In the genomic region with DNA sequence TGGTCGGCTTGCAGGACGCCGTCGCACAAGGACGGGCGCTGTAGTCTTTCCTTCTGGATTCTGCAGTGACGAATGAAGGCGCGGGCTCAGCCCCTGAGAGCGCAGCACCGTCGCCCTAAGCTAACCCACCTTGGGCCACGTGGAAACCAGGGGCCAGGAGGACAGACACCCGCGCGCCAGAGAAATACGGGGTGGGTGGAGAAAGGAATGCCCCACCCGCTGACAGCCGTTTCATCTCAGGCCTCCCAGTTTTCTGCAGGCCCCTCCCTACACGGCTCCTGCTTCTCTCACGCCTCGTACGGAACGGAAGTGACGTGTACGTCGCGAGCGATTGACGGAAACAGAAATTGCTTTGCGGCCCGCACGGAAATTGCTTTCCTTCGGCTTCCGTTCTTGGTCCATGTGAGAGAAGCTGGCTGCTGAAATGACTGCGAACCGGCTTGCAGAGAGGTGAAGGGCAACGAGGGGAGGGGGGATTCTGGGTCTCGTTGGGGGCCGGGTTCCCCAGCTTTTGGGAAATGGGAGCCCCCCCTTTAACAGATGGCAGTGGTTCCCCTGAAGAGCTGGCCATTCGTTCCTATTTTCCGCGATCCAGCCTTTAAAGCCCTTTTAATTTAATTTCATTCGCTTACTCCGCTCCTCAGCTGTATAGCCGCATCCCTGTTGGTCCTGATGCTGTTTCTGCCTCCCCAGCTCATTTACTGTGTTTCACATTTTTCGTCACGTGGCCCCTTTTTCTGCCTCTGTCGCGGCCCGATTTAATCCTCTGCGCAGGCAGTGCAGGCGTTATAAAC, we compare ENCODE assay signal across 1 cellular context.
A peak's percentile ranks its signal among the peaks of the same experiment; 100 is the strongest.
TF ChIP-seq lines count a peak whose summit lies in the region.

A gene with protein sequence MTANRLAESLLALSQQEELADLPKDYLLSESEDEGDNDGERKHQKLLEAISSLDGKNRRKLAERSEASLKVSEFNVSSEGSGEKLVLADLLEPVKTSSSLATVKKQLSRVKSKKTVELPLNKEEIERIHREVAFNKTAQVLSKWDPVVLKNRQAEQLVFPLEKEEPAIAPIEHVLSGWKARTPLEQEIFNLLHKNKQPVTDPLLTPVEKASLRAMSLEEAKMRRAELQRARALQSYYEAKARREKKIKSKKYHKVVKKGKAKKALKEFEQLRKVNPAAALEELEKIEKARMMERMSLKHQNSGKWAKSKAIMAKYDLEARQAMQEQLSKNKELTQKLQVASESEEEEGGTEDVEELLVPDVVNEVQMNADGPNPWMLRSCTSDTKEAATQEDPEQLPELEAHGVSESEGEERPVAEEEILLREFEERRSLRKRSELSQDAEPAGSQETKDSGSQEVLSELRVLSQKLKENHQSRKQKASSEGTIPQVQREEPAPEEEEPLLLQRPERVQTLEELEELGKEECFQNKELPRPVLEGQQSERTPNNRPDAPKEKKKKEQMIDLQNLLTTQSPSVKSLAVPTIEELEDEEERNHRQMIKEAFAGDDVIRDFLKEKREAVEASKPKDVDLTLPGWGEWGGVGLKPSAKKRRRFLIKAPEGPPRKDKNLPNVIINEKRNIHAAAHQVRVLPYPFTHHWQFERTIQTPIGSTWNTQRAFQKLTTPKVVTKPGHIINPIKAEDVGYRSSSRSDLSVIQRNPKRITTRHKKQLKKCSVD (plus strand): TSS at position 378 of the 794 bp plus-strand sequence. CDS start 47 bp downstream, at position 425.

TF ChIP-seq in K562, 482 proteins besides CTCF, POLR2A, EP300 and RAD21 (continued from another document and continues in another):
- no peak for TF ChIP-seq ZNF589 (CRISPR knock-in tag; IDR thresholded peaks at IDR 0.05; ENCODE audit: low read depth)
- no peak for TF ChIP-seq BRF1 (IDR thresholded peaks at IDR 0.05; ENCODE audit: borderline replicate concordance, extremely low read depth, insufficient read length)
- no peak for TF ChIP-seq YBX1 (IDR thresholded peaks at IDR 0.05)
- no peak for TF ChIP-seq U2AF2 (optimal IDR thresholded peaks at IDR 0.05; ENCODE audit: low read depth, low read length)
- TF ChIP-seq, protein P1, sequence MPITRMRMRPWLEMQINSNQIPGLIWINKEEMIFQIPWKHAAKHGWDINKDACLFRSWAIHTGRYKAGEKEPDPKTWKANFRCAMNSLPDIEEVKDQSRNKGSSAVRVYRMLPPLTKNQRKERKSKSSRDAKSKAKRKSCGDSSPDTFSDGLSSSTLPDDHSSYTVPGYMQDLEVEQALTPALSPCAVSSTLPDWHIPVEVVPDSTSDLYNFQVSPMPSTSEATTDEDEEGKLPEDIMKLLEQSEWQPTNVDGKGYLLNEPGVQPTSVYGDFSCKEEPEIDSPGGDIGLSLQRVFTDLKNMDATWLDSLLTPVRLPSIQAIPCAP (CRISPR knock-in tag; IDR thresholded peaks at IDR 0.05; ENCODE audit: borderline replicate concordance) = no peak
- TF ChIP-seq SNRNP70 (optimal IDR thresholded peaks at IDR 0.05; ENCODE audit: low read depth, low read length) = no peak
- TF ChIP-seq, protein P2, sequence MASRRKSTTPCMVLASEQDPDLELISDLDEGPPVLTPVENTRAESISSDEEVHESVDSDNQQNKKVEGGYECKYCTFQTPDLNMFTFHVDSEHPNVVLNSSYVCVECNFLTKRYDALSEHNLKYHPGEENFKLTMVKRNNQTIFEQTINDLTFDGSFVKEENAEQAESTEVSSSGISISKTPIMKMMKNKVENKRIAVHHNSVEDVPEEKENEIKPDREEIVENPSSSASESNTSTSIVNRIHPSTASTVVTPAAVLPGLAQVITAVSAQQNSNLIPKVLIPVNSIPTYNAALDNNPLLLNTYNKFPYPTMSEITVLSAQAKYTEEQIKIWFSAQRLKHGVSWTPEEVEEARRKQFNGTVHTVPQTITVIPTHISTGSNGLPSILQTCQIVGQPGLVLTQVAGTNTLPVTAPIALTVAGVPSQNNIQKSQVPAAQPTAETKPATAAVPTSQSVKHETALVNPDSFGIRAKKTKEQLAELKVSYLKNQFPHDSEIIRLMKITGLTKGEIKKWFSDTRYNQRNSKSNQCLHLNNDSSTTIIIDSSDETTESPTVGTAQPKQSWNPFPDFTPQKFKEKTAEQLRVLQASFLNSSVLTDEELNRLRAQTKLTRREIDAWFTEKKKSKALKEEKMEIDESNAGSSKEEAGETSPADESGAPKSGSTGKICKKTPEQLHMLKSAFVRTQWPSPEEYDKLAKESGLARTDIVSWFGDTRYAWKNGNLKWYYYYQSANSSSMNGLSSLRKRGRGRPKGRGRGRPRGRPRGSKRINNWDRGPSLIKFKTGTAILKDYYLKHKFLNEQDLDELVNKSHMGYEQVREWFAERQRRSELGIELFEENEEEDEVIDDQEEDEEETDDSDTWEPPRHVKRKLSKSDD (conservative IDR thresholded peaks at IDR 0.05; ENCODE audit: low read length) = no peak
- no peak for TF ChIP-seq SP2 (IDR thresholded peaks at IDR 0.05; ENCODE audit: extremely low read depth, low read depth, low read length, poor library complexity, severe bottlenecking)
- no peak for TF ChIP-seq SMARCA4 (IDR thresholded peaks at IDR 0.05)
- TF ChIP-seq BRD4 (IDR thresholded peaks at IDR 0.05) = no peak
- no peak for TF ChIP-seq ZFP36 (IDR thresholded peaks at IDR 0.05; ENCODE audit: low read depth, low read length, partially characterized antibody)
- TF ChIP-seq RHOXF2B (CRISPR knock-in tag; conservative IDR thresholded peaks at IDR 0.05) = no peak
- TF ChIP-seq ATF2 (CRISPR knock-in tag; IDR thresholded peaks at IDR 0.05) = no peak
- TF ChIP-seq PRPF4 (IDR thresholded peaks at IDR 0.05; ENCODE audit: insufficient read depth, low read depth, low read length, poor library complexity, severe bottlenecking) = no peak
- TF ChIP-seq MLLT1 (IDR thresholded peaks at IDR 0.05) = no peak
- no peak for TF ChIP-seq RERE (CRISPR knock-in tag; IDR thresholded peaks at IDR 0.05; ENCODE audit: borderline replicate concordance)
- TF ChIP-seq CBX3 (IDR thresholded peaks at IDR 0.05; ENCODE audit: borderline replicate concordance in 1 of 2, low read length in 2 of 2) = no peak
- no peak for TF ChIP-seq HMG20A (CRISPR knock-in tag; conservative IDR thresholded peaks at IDR 0.05)
- no peak for TF ChIP-seq ZNF561 (CRISPR knock-in tag; conservative IDR thresholded peaks at IDR 0.05)
- TF ChIP-seq HDAC3 (IDR thresholded peaks at IDR 0.05; ENCODE audit: borderline replicate concordance, partially characterized antibody) = no peak
- TF ChIP-seq ZEB2 (IDR thresholded peaks at IDR 0.05) = no peak
- no peak for TF ChIP-seq EZH2 (IDR thresholded peaks at IDR 0.05; ENCODE audit: borderline replicate concordance, low read depth, low read length)
- TF ChIP-seq CBX1 (IDR thresholded peaks at IDR 0.05; ENCODE audit: low read depth) = no peak
- TF ChIP-seq PCBP2 (IDR thresholded peaks at IDR 0.05; ENCODE audit: low read depth, low read length, poor library complexity, severe bottlenecking) = no peak
- TF ChIP-seq HDAC8 (tag; IDR thresholded peaks at IDR 0.05) = no peak
- TF ChIP-seq CBX2 (IDR thresholded peaks at IDR 0.05; ENCODE audit: insufficient read depth, low read length, poor library complexity, severe bottlenecking) = no peak
- TF ChIP-seq TOE1 (IDR thresholded peaks at IDR 0.05; ENCODE audit: borderline replicate concordance) = peak; percentile 50; the same call in 1 of the 2 replicates
- TF ChIP-seq TOE1 (CRISPR knock-in tag; IDR thresholded peaks at IDR 0.05; ENCODE audit: borderline replicate concordance, low read depth) = no peak
- no peak for TF ChIP-seq SMC3 (conservative IDR thresholded peaks at IDR 0.05; ENCODE audit: insufficient read depth, low read depth, low read length)
- TF ChIP-seq ARID4B (CRISPR knock-in tag; IDR thresholded peaks at IDR 0.05) = no peak
- no peak for TF ChIP-seq ZNF696 (CRISPR knock-in tag; conservative IDR thresholded peaks at IDR 0.05)
- no peak for TF ChIP-seq SAFB (IDR thresholded peaks at IDR 0.05; ENCODE audit: borderline replicate concordance, low read depth, low read length)
